In the genomic region with DNA sequence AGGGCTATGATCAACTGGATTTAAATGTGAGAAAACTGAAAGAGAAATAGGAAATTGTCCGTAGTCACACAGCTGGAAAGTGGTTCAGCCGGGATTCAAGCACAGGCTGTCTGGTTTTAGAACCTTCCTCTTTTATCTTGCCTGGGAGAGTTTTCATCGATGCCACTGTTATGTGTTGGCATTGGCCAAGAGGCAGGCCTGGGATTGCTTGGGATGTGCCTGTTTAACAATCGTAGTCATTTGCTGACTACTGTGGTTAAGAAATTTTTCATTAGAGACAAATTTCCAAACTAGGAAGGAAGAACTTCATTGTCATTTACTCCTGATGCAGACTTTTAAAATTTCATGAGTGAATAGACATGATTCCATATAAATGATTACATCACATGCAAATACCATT, we compare ENCODE assay signal across 32 cellular contexts. TPM values are rescaled to one million over a fixed set of nuclear protein-coding genes. Genes with fewer than 3 reads are reported as not detected.
DNase-seq lines count a peak whose midpoint lies in the region; ATAC-seq and TF ChIP-seq lines count a peak whose summit lies in the region.
"Had no signal": no experiment of that assay in that cellular context is flagged by ENCODE, and none has a peak within 500 bp of the region (broad histone marks: within the 10 kb centered on the region; RNA-seq: fewer than 3 reads in every experiment).

No MANE protein-coding gene starts in this region.

- H3K27ac ChIP-seq in OCI-LY1 (ENCODE audit: low read depth, low read length, poor library complexity, severe bottlenecking) (no peak overlapping the region), osteoblast (ENCODE audit: low read depth, low read length) (no peak overlapping the region), PC-9 (no peak overlapping the region)
- H3K27ac ChIP-seq: gastrocnemius medialis, GM23248, thyroid gland, uterus had no signal

- H3K9me3 ChIP-seq in OCI-LY1 (ENCODE audit: low read length): no peaks in the 10 kb centered on the region
- no peaks in the 10 kb centered on the region for H3K9me3 ChIP-seq in osteoblast (ENCODE audit: low read depth, low read length)
- H3K9me3 ChIP-seq in PC-9 (ENCODE audit: insufficient read depth, low read depth): no peaks in the 10 kb centered on the region
- H3K9me3 ChIP-seq: gastrocnemius medialis, thyroid gland, uterus had no signal

- CTCF ChIA-PET in T-cell (lab: Charles Lee) (no interaction called here), PC-9 (lab: Charles Lee) (no interaction called here)

- H2AFZ ChIP-seq in OCI-LY1 (ENCODE audit: low read length) (no peak overlapping the region), osteoblast (ENCODE audit: low read length) (no peak overlapping the region), PC-9 (no peak overlapping the region)
- H2AFZ ChIP-seq: GM23248 had no signal

- H3K4me1 Mint-ChIP-seq in T-cell: peaks cover 38 to 83% (median 56%) of the 10 kb centered on the region in 3 donors

- H3K27ac Mint-ChIP-seq in T-cell: no peak overlapping the region
- H3K27ac Mint-ChIP-seq: activated CD4-positive, alpha-beta T cell treated with anti-CD3 and anti-CD28 coated beads for 36 hours; activated naive CD4-positive, alpha-beta T cell treated with anti-CD3 and anti-CD28 coated beads, Interleukin-2, amount 50 U/mL, for 24 hours had no signal

- H3K9me3 Mint-ChIP-seq in T-cell: no peaks in the 10 kb centered on the region
- H3K9me3 Mint-ChIP-seq: activated CD8-positive, alpha-beta T cell treated with anti-CD3 and anti-CD28 coated beads for 36 hours had no signal

- H4K20me1 ChIP-seq in OCI-LY1 (ENCODE audit: insufficient read depth, low read length): no peaks in the 10 kb centered on the region
- no peaks in the 10 kb centered on the region for H4K20me1 ChIP-seq in osteoblast (ENCODE audit: insufficient read depth, low read length)
- no peaks in the 10 kb centered on the region for H4K20me1 ChIP-seq in PC-9 (ENCODE audit: insufficient read depth)

- H3K36me3 Mint-ChIP-seq in T-cell: no peaks in the 10 kb centered on the region
- H3K36me3 Mint-ChIP-seq: activated naive CD4-positive, alpha-beta T cell treated with anti-CD3 and anti-CD28 coated beads, Interleukin-2, amount 50 U/mL, for 24 hours had no signal

- H3F3A ChIP-seq in OCI-LY1 (ENCODE audit: insufficient read depth, low read length): no peaks in the 10 kb centered on the region
- peaks cover 11% of the 10 kb centered on the region; the same call in 1 of the 2 replicates for H3F3A ChIP-seq in PC-9 (ENCODE audit: insufficient read depth, low read depth)

- no peak for TF ChIP-seq CTCF in OCI-LY1 (IDR thresholded peaks at IDR 0.05; ENCODE audit: low read length)
- TF ChIP-seq CTCF in epithelial cell of esophagus (IDR thresholded peaks at IDR 0.05; ENCODE audit: insufficient read depth, low read depth, low read length, missing control alignments): no peak
- TF ChIP-seq CTCF in osteoblast (IDR thresholded peaks at IDR 0.05; ENCODE audit: extremely low read depth, low read depth, low read length): no peak
- no peak for TF ChIP-seq CTCF in PC-9 (conservative IDR thresholded peaks at IDR 0.05)

- H3K9me2 ChIP-seq in OCI-LY1 (ENCODE audit: low read depth, low read length): no peaks in the 10 kb centered on the region
- no peaks in the 10 kb centered on the region for H3K9me2 ChIP-seq in PC-9 (ENCODE audit: insufficient read depth)

- H3K4me3 ChIP-seq in OCI-LY1 (ENCODE audit: low read depth, low read length, poor library complexity, severe bottlenecking): no peak overlapping the region
- H3K4me3 ChIP-seq in epithelial cell of esophagus (ENCODE audit: low read length): no peak overlapping the region
- H3K4me3 ChIP-seq in osteoblast (ENCODE audit: insufficient read depth, low read length): no peak overlapping the region
- H3K4me3 ChIP-seq in PC-9: no peak overlapping the region
- H3K4me3 ChIP-seq: gastrocnemius medialis, GM23248, thyroid gland, uterus had no signal

- no peak for ATAC-seq in T-cell (replicated peaks in 1 of 4)
- ATAC-seq: activated CD4-positive, alpha-beta T cell treated with anti-CD3 and anti-CD28 coated beads for 36 hours; activated CD8-positive, alpha-beta T cell treated with anti-CD3 and anti-CD28 coated beads for 36 hours; gastrocnemius medialis; left cardiac atrium; Panc1; right cardiac atrium had no signal

- H3K4me2 ChIP-seq in OCI-LY1 (ENCODE audit: low read length): peak overlapping the region; percentile 8; the same call in 1 of the 2 replicates
- H3K4me2 ChIP-seq in osteoblast (ENCODE audit: insufficient read depth, low read length): no peak overlapping the region
- no peak overlapping the region for H3K4me2 ChIP-seq in PC-9

- no peaks in the 10 kb centered on the region for H3K36me3 ChIP-seq in OCI-LY1 (ENCODE audit: insufficient read depth, low read length)
- H3K36me3 ChIP-seq in osteoblast (ENCODE audit: insufficient read depth, low read length): no peaks in the 10 kb centered on the region
- H3K36me3 ChIP-seq in PC-9 (ENCODE audit: low read depth): no peaks in the 10 kb centered on the region
- H3K36me3 ChIP-seq: gastrocnemius medialis, thyroid gland, uterus had no signal

- intact Hi-C loops in PC-9 (cut with micrococcal nuclease; ENCODE audit: unreplicated experiment): no loop called here

- H3K4me1 ChIP-seq in OCI-LY1 (ENCODE audit: insufficient read depth, low read length, severe bottlenecking) (peaks cover 86% of the 10 kb centered on the region), osteoblast (ENCODE audit: insufficient read depth, low read length) (no peaks in the 10 kb centered on the region), PC-9 (replicated peaks; ENCODE audit: insufficient read depth) (peaks cover 8% of the 10 kb centered on the region)
- H3K4me1 ChIP-seq: uterus had no signal

- no peaks in the 10 kb centered on the region for H3K27me3 ChIP-seq in OCI-LY1 (ENCODE audit: insufficient read depth, low read length)
- H3K27me3 ChIP-seq in osteoblast (ENCODE audit: insufficient read depth, low read length): no peaks in the 10 kb centered on the region
- no peaks in the 10 kb centered on the region for H3K27me3 ChIP-seq in PC-9 (ENCODE audit: insufficient read depth, low read depth)
- H3K27me3 ChIP-seq: thyroid gland, uterus had no signal

- H3K79me2 ChIP-seq in OCI-LY1 (ENCODE audit: insufficient read depth, low read length) (peaks cover 59% of the 10 kb centered on the region), osteoblast (ENCODE audit: insufficient read depth, low read length) (no peaks in the 10 kb centered on the region), PC-9 (ENCODE audit: low read depth) (no peaks in the 10 kb centered on the region)

- POLR2A ChIA-PET in T-cell (lab: Charles Lee): no interaction called here
- POLR2A ChIA-PET in PC-9 (lab: Charles Lee; ENCODE audit: unreplicated experiment): no interaction called here

- DNase-seq in CD1c-positive myeloid dendritic cell (ENCODE audit: extremely low spot score) (peak; percentile 35), epithelial cell of esophagus (ENCODE audit: low read depth) (peak; percentile 65), osteoblast (ENCODE audit: insufficient read length, low spot score, missing footprints) (peak; percentile 22), T-cell (no peak), HPDE6-E6E7 (ENCODE audit: extremely low spot score) (no peak), PC-9 (no peak)
- DNase-seq: activated CD4-positive, alpha-beta T cell treated with anti-CD3 and anti-CD28 coated beads for 36 hours; activated CD8-positive, alpha-beta memory T cell treated with anti-CD3 and anti-CD28 coated beads, Interleukin-2, amount 50 U/mL, for 48 hours; activated CD8-positive, alpha-beta T cell treated with anti-CD3 and anti-CD28 coated beads for 36 hours; amygdala; C1 segment of cervical spinal cord; Calu3; DMS79; gastrocnemius medialis; GDM1; GM23248; hippocampal formation; left cardiac atrium; NCI-H146; NCI-H226; NCI-H69; posterior cingulate gyrus; right cardiac atrium; SHP77 treated with DMSO at 0.1 percent for 48 hours; stimulated activated CD8-positive, alpha-beta memory T cell treated with anti-CD3 and anti-CD28 coated beads, Interleukin-4, amount 100 ng/mL, for 48 hours; SW 1271; thyroid gland; uterus had no signal

- no peak overlapping the region for H3K9ac ChIP-seq in OCI-LY1 (ENCODE audit: low read length)
- H3K9ac ChIP-seq: GM23248 had no signal

- no peaks in the 10 kb centered on the region for H3K27me3 Mint-ChIP-seq in T-cell
- H3K27me3 Mint-ChIP-seq: activated CD4-positive, alpha-beta T cell treated with anti-CD3 and anti-CD28 coated beads for 36 hours; activated CD8-positive, alpha-beta T cell treated with anti-CD3 and anti-CD28 coated beads for 36 hours; activated naive CD4-positive, alpha-beta T cell treated with anti-CD3 and anti-CD28 coated beads, Interleukin-2, amount 50 U/mL, for 24 hours had no signal

- no peak overlapping the region for H3K4me3 Mint-ChIP-seq in T-cell
- H3K4me3 Mint-ChIP-seq: activated CD4-positive, alpha-beta T cell treated with anti-CD3 and anti-CD28 coated beads for 36 hours; activated CD8-positive, alpha-beta T cell treated with anti-CD3 and anti-CD28 coated beads for 36 hours; activated naive CD4-positive, alpha-beta T cell treated with anti-CD3 and anti-CD28 coated beads, Interleukin-2, amount 50 U/mL, for 24 hours had no signal

- BruUV-seq in PC-9 (replicated peaks; lab: Mats Ljungman, UMichigan): no TSS peak

RNA-seq across cellular contexts. Expression of a gene that starts 4.3 kb away (rescaled TPM):
- total RNA-seq in osteoblast (16.3 and 18.6 TPM in 2 replicates), T-cell (10 to 100 TPM; 16.0 to 31.3 (median 22.4) TPM), PC-9 (2021) (4.1 and 5.7 TPM in 2 replicates)
- total RNA-seq: LHCN-M2 had no signal

Comparison
In these comparisons a context has a peak if more than half of its experiments do, and no peak if none do; other contexts are left out.
1. DNase-seq: peak in CD1c-positive myeloid dendritic cell (single experiment), epithelial cell of esophagus (single experiment) and osteoblast (single experiment); none in T-cell (0 of 34), HPDE6-E6E7 (single experiment) and PC-9 (0 of 2).